11 cellular contexts compared by ENCODE assay signal in the genomic region with DNA sequence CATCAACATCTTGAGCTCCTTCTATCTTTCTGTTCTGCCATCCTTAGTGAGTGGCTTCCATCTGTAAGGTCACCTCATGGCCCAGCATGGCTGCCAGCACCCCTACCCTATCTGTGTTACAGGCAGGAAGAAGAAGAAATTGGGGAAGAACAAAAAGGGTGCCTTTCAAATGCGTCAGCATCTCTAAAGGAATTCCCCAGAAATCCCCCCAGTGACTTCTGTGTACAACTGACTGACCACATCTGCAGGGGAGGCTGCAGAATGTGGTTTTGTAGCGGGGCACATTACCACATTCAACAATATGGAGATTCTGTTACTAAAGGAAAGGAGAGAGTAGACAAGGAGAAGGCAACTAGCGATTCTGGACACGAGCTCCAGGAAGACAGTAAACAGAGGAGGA. TPM values are rescaled to one million over a fixed set of nuclear protein-coding genes. Genes with fewer than 3 reads are reported as not detected.
DNase-seq lines count a peak whose midpoint lies in the region; ATAC-seq, FAIRE-seq and TF ChIP-seq lines count a peak whose summit lies in the region.
"Had no signal": no experiment of that assay in that cellular context is flagged by ENCODE, and none has a peak within 500 bp of the region (broad histone marks: within the 10 kb centered on the region; RNA-seq: fewer than 3 reads in every experiment).

No MANE protein-coding gene starts in this region.

- H3K4me3 ChIP-seq in pancreas: no peak overlapping the region
- H3K4me3 ChIP-seq: SK-N-MC had no signal

- H3K4me3 Mint-ChIP-seq in activated naive CD8-positive, alpha-beta T cell: peak overlapping the region; percentile 71
- peak overlapping the region; percentile 74 to 79 for H3K4me3 Mint-ChIP-seq in stimulated activated naive CD8-positive, alpha-beta T cell treated with anti-CD3 and anti-CD28 coated beads, Interleukin-15, amount 100 ng/mL, for 72 hours

- ATAC-seq in HG03342 (IDR thresholded peaks at IDR 0.05; ENCODE audit: unreplicated experiment) (peak; percentile 36), pancreas (no peak)
- peak; percentile 52 for ATAC-seq in stimulated activated naive CD8-positive, alpha-beta T cell treated with anti-CD3 and anti-CD28 coated beads, Interleukin-15, amount 100 ng/mL, for 72 hours

- no peaks in the 10 kb centered on the region for H3K9me3 Mint-ChIP-seq in activated naive CD8-positive, alpha-beta T cell (ENCODE audit: low read depth)
- H3K9me3 Mint-ChIP-seq in stimulated activated naive CD8-positive, alpha-beta T cell treated with anti-CD3 and anti-CD28 coated beads, Interleukin-15, amount 100 ng/mL, for 72 hours: no peaks in the 10 kb centered on the region

- H3K36me3 ChIP-seq in pancreas: no peaks in the 10 kb centered on the region

- intact Hi-C loops in pancreas (cut with DNase I): loop anchor here in 1 of 3 donors (10.0 kb wide), 1 partner anchor 1413 kb away; no protein-coding TSS in a partner anchor

- no peak overlapping the region for H3K27ac ChIP-seq in pancreas
- H3K27ac ChIP-seq: SK-N-MC had no signal

- H3K36me3 Mint-ChIP-seq in activated naive CD8-positive, alpha-beta T cell: no peaks in the 10 kb centered on the region

- no peak for FAIRE-seq in pancreas (lab: Jason Lieb, UNC)

- WGBS in pancreas, 2 donors: 73% methylated on average over 4 of the region's 4 CpGs

- no peaks in the 10 kb centered on the region for H3K9me3 ChIP-seq in pancreas

- H3K4me1 ChIP-seq in pancreas: peaks cover 0 to 4% (median 0%) of the 10 kb centered on the region in 3 donors

- no peaks in the 10 kb centered on the region for H3K27me3 ChIP-seq in pancreas

- DNase-seq in stimulated activated CD4-positive, alpha-beta T cell treated with anti-CD3 and anti-CD28 coated beads, Interleukin-15, amount 100 ng/mL, for 24 hours: peak; percentile 27
- no peak for DNase-seq in stimulated activated CD4-positive, alpha-beta T cell treated with anti-CD3 and anti-CD28 coated beads, Interleukin-4, amount 100 ng/mL, for 1 hour
- peak; percentile 55 to 73 for DNase-seq in stimulated activated naive CD8-positive, alpha-beta T cell treated with anti-CD3 and anti-CD28 coated beads, Interleukin-15, amount 100 ng/mL, for 72 hours
- DNase-seq in pancreas: no peak
- no peak for DNase-seq in stimulated activated CD4-positive, alpha-beta T cell treated with anti-CD3 and anti-CD28 coated beads, Interleukin-4, amount 100 ng/mL, for 24 hours
- no peak for DNase-seq in NCI-H146 (lab: John Stamatoyannopoulos, UW)
- DNase-seq: effector CD4-positive, alpha-beta T cell; stimulated activated naive CD4-positive, alpha-beta T cell had no signal

- TF ChIP-seq CTCF in pancreas (IDR thresholded peaks at IDR 0.05): no peak

- H3K4me1 Mint-ChIP-seq in activated naive CD8-positive, alpha-beta T cell (ENCODE audit: low read depth): peaks cover 44% of the 10 kb centered on the region
- H3K4me1 Mint-ChIP-seq in stimulated activated naive CD8-positive, alpha-beta T cell treated with anti-CD3 and anti-CD28 coated beads, Interleukin-15, amount 100 ng/mL, for 72 hours: peaks cover 86% of the 10 kb centered on the region

- peak overlapping the region; percentile 80 for H3K27ac Mint-ChIP-seq in activated naive CD8-positive, alpha-beta T cell
- H3K27ac Mint-ChIP-seq in stimulated activated naive CD8-positive, alpha-beta T cell treated with anti-CD3 and anti-CD28 coated beads, Interleukin-15, amount 100 ng/mL, for 72 hours: peak overlapping the region; percentile 79 to 95

- no peaks in the 10 kb centered on the region for H3K27me3 Mint-ChIP-seq in activated naive CD8-positive, alpha-beta T cell
- H3K27me3 Mint-ChIP-seq in stimulated activated naive CD8-positive, alpha-beta T cell treated with anti-CD3 and anti-CD28 coated beads, Interleukin-15, amount 100 ng/mL, for 72 hours: no peaks in the 10 kb centered on the region

RNA-seq across cellular contexts. Expression of a gene that starts 40.1 kb away (rescaled TPM):
- 10 to 100 TPM; 24.9 to 30.6 (median 28.0) TPM for total RNA-seq in pancreas
- polyA plus RNA-seq in pancreas: 10 to 100 TPM; 17.9 to 35.6 TPM

RNA-seq across cellular contexts. Expression of a gene that starts 40.5 kb away (rescaled TPM):
- total RNA-seq in pancreas: 100 to 1,000 TPM; 117 to 191 (median 139) TPM
- 100 to 1,000 TPM; 251 to 355 TPM for polyA plus RNA-seq in pancreas

Comparison
In these comparisons a context has a peak if more than half of its experiments do, and no peak if none do; other contexts are left out.
1. DNase-seq: peak in stimulated activated CD4-positive, alpha-beta T cell treated with anti-CD3 and anti-CD28 coated beads, Interleukin-15, amount 100 ng/mL, for 24 hours (single experiment) and stimulated activated naive CD8-positive, alpha-beta T cell treated with anti-CD3 and anti-CD28 coated beads, Interleukin-15, amount 100 ng/mL, for 72 hours (2 of 2); none in stimulated activated CD4-positive, alpha-beta T cell treated with anti-CD3 and anti-CD28 coated beads, Interleukin-4, amount 100 ng/mL, for 1 hour (single experiment), pancreas (0 of 6), stimulated activated CD4-positive, alpha-beta T cell treated with anti-CD3 and anti-CD28 coated beads, Interleukin-4, amount 100 ng/mL, for 24 hours (single experiment) and NCI-H146 (single experiment).
2. ATAC-seq: peak in HG03342 (single experiment) and stimulated activated naive CD8-positive, alpha-beta T cell treated with anti-CD3 and anti-CD28 coated beads, Interleukin-15, amount 100 ng/mL, for 72 hours (single experiment); none in pancreas (0 of 4).